Comparison of ENCODE assay signal across 9 cellular contexts in the genomic region with DNA sequence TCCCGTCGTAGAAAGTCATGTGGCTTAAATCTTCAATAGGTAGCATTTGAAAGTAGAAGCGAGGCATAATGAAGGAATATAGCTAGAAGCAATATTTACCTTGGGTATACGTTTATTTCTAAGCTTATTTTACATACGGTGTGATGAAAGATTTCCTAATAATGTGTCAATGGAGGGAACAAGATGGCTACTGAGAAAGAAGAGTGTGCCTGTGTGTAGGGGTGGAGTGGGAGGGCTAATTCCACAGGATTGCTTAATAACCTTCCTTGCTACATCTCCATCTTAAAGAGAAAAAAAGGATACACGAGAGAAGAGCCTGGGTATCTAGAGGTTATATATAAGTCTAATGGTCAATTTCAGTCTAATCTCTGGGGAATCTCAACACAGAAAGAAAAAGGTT.
A peak's percentile ranks its signal among the peaks of the same experiment; 100 is the strongest.
DNase-seq lines count a peak whose midpoint lies in the region; ATAC-seq and TF ChIP-seq lines count a peak whose summit lies in the region.
"Had no signal": no experiment of that assay in that cellular context is flagged by ENCODE, and none has a peak within 500 bp of the region (broad histone marks: within the 10 kb centered on the region; RNA-seq: fewer than 3 reads in every experiment).

No MANE protein-coding gene starts in this region.

- peak overlapping the region; percentile 63 to 73 for H3K4me3 Mint-ChIP-seq in stimulated activated naive CD8-positive, alpha-beta T cell treated with anti-CD3 and anti-CD28 coated beads, Interleukin-15, amount 100 ng/mL, for 72 hours

- no peaks in the 10 kb centered on the region for H3K9me3 Mint-ChIP-seq in stimulated activated naive CD8-positive, alpha-beta T cell treated with anti-CD3 and anti-CD28 coated beads, Interleukin-15, amount 100 ng/mL, for 72 hours

- ATAC-seq in stimulated activated naive CD8-positive, alpha-beta T cell treated with anti-CD3 and anti-CD28 coated beads, Interleukin-15, amount 100 ng/mL, for 72 hours, result no peak
- ATAC-seq in HG02571 (IDR thresholded peaks at IDR 0.05; ENCODE audit: unreplicated experiment) (no peak), GM18520 (IDR thresholded peaks at IDR 0.05; ENCODE audit: unreplicated experiment) (no peak)

- DNase-seq in HEK293T (ENCODE audit: extremely low spot score), result no peak
- peak; percentile 53 for DNase-seq in SKM-1 (lab: John Stamatoyannopoulos, UW; ENCODE audit: unreplicated experiment)
- peak; percentile 77 for DNase-seq in fibroblast of the conjunctiva (ENCODE audit: low read depth)
- DNase-seq in stimulated activated naive CD8-positive, alpha-beta T cell treated with anti-CD3 and anti-CD28 coated beads, Interleukin-15, amount 100 ng/mL, for 72 hours, result no peak
- no peak for DNase-seq in NCI-H2196 (lab: John Stamatoyannopoulos, UW; ENCODE audit: unreplicated experiment)
- DNase-seq: RPMI8226; stimulated activated CD4-positive, alpha-beta T cell treated with anti-CD3 and anti-CD28 coated beads, Interleukin-4, amount 100 ng/mL, for 24 hours had no signal

- CTCF ChIA-PET in HEK293T (lab: Yijun Ruan, JAX), result no interaction called here

- H3K27ac Mint-ChIP-seq in stimulated activated naive CD8-positive, alpha-beta T cell treated with anti-CD3 and anti-CD28 coated beads, Interleukin-15, amount 100 ng/mL, for 72 hours, result peak overlapping the region in 1 of 2 donors; percentile 69

- H3K27me3 Mint-ChIP-seq in stimulated activated naive CD8-positive, alpha-beta T cell treated with anti-CD3 and anti-CD28 coated beads, Interleukin-15, amount 100 ng/mL, for 72 hours, result no peaks in the 10 kb centered on the region

- peaks cover 43% of the 10 kb centered on the region for H3K4me1 Mint-ChIP-seq in stimulated activated naive CD8-positive, alpha-beta T cell treated with anti-CD3 and anti-CD28 coated beads, Interleukin-15, amount 100 ng/mL, for 72 hours

- POLR2A ChIA-PET in HEK293T (lab: Yijun Ruan, JAX), result no interaction called here

TF ChIP-seq in HEK293T, 16 proteins besides CTCF, POLR2A, EP300 and RAD21:
- TF ChIP-seq LEF1 (IDR thresholded peaks at IDR 0.05; ENCODE audit: borderline replicate concordance), result no peak
- TF ChIP-seq NFRKB (IDR thresholded peaks at IDR 0.05), result no peak
- no peak for TF ChIP-seq FOXK2 (IDR thresholded peaks at IDR 0.05)
- TF ChIP-seq FOXA1 (IDR thresholded peaks at IDR 0.05), result no peak
- 0 out of 2 replicates have a peak, but pooled peaks have one; percentile 16 for TF ChIP-seq L3MBTL2 (conservative IDR thresholded peaks at IDR 0.05)

Comparison
In these comparisons a context has a peak if more than half of its experiments do, and no peak if none do; other contexts are left out.
1. DNase-seq: peak in SKM-1 (single experiment) and fibroblast of the conjunctiva (single experiment); none in HEK293T (single experiment), stimulated activated naive CD8-positive, alpha-beta T cell treated with anti-CD3 and anti-CD28 coated beads, Interleukin-15, amount 100 ng/mL, for 72 hours (0 of 2) and NCI-H2196 (single experiment).